In the genomic region with DNA sequence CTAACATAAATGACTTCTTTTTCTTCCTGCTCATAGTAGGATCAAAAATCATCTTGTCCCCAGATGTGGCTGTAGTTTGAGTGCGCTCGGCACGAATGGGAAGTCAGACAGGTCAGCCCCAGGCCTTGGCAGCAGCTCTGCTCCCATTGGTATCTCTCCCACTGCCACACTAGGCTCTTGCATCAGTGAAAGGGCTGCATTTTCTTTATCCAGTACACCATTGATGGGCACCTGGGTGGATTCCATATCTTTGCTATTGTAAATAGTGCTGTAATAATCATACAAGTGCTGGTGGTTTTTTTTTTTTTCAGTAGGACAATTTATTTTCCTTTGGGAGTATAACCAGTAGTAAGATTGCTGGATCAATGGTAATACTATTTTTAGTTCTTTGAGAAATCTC, we compare ENCODE assay signal across 36 cellular contexts.
A peak's percentile ranks its signal among the peaks of the same experiment; 100 is the strongest.
DNase-seq lines count a peak whose midpoint lies in the region; ATAC-seq, FAIRE-seq and TF ChIP-seq lines count a peak whose summit lies in the region.
"Had no signal": no experiment of that assay in that cellular context is flagged by ENCODE, and none has a peak within 500 bp of the region (broad histone marks: within the 10 kb centered on the region; RNA-seq: fewer than 3 reads in every experiment).

No MANE protein-coding gene starts in this region.

- H3K36me3 Mint-ChIP-seq in chondrocyte (ENCODE audit: low read depth), result no peaks in the 10 kb centered on the region
- H3K36me3 Mint-ChIP-seq: CD14-positive monocyte; CD4-positive, alpha-beta memory T cell; CD4-positive, CD25-positive, alpha-beta regulatory T cell; CD8-positive, alpha-beta memory T cell; CD8-positive, alpha-beta T cell had no signal

- no peak overlapping the region for H3K27ac Mint-ChIP-seq in chondrocyte (ENCODE audit: unreplicated experiment)
- H3K27ac Mint-ChIP-seq: B cell; CD4-positive, alpha-beta memory T cell; CD4-positive, alpha-beta T cell; CD4-positive, CD25-positive, alpha-beta regulatory T cell; CD8-positive, alpha-beta memory T cell; CD8-positive, alpha-beta T cell had no signal

- H3K79me1 ChIP-seq in mesendoderm (ENCODE audit: low read length), result no peaks in the 10 kb centered on the region

- H3K4me2 ChIP-seq in mesendoderm (ENCODE audit: low read length), result no peak overlapping the region
- H3K4me2 ChIP-seq: A549; BLaER1; BLaER1 treated with 17β-estradiol and CSF1 and Interleukin-3, amounts not matched to agents 10 nM and 100 nM had no signal

- ATAC-seq in body of pancreas, result peak; percentile 71
- peak in 3 of 4 donors; percentile 70 to 91 (median 73) for ATAC-seq in pancreas
- ATAC-seq in aorta (ENCODE audit: low FRiP score), result no peak
- no peak for ATAC-seq in mucosa of descending colon
- ATAC-seq: A549; CD8-positive, alpha-beta T cell had no signal

- no peak overlapping the region for H3K56ac ChIP-seq in mesendoderm (ENCODE audit: low read length)

- H3K9me3 ChIP-seq in body of pancreas, result no peaks in the 10 kb centered on the region
- no peaks in the 10 kb centered on the region for H3K9me3 ChIP-seq in pancreas
- peaks cover 0 to 4% (median 0%) of the 10 kb centered on the region in 8 donors for H3K9me3 ChIP-seq in spleen
- no peaks in the 10 kb centered on the region for H3K9me3 ChIP-seq in aorta (ENCODE audit: control insufficient read depth, low read length)
- H3K9me3 ChIP-seq in mucosa of descending colon, result no peaks in the 10 kb centered on the region
- H3K9me3 ChIP-seq: A549; BE2C; BLaER1; BLaER1 treated with 17β-estradiol and CSF1 and Interleukin-3, amounts not matched to agents 10 nM and 100 nM; Caco-2 had no signal

- TF ChIP-seq POLR2A in body of pancreas (IDR thresholded peaks at IDR 0.05), result no peak
- TF ChIP-seq POLR2A in spleen (IDR thresholded peaks at IDR 0.05), result no peak

- H2BK120ac ChIP-seq in mesendoderm (ENCODE audit: low read depth, low read length), result no peak overlapping the region

- H3K27me3 Mint-ChIP-seq in chondrocyte (ENCODE audit: low read depth), result peaks cover 5% of the 10 kb centered on the region
- H3K27me3 Mint-ChIP-seq: B cell; CD4-positive, alpha-beta memory T cell; CD4-positive, alpha-beta T cell; CD4-positive, CD25-positive, alpha-beta regulatory T cell; CD8-positive, alpha-beta memory T cell had no signal

- H2BK5ac ChIP-seq in mesendoderm (ENCODE audit: low read length), result no peak overlapping the region

- WGBS in body of pancreas, 2 donors, result 30 to 37% methylated on average over 3 of the region's 3 CpGs
- WGBS in pancreas, 2 donors, result 40 to 42% methylated on average over 3 of the region's 3 CpGs
- WGBS in spleen, 5 donors, result 76 to 88% (median 78%) methylated on average over 3 of the region's 3 CpGs
- 70 to 87% methylated on average over 3 of the region's 3 CpGs for WGBS in aorta, 2 donors
- WGBS in mesendoderm (ENCODE audit: extremely low coverage, insufficient coverage, low lambda C conversion rate), result no CpG with 5 or more reads among the region's 3 CpGs

- H3K23ac ChIP-seq in mesendoderm (ENCODE audit: low read length), result no peak overlapping the region

- H3K36me3 ChIP-seq in body of pancreas (replicated peaks in 1 of 2; ENCODE audit: insufficient read depth in 1 of 2, low read depth in 2 of 2) (no peaks in the 10 kb centered on the region), pancreas (no peaks in the 10 kb centered on the region), spleen (no peaks in the 10 kb centered on the region), aorta (ENCODE audit: control insufficient read depth in 1 of 2, insufficient read depth in 2 of 2, low read length in 1 of 2) (no peaks in the 10 kb centered on the region), mesendoderm (ENCODE audit: control insufficient read depth, insufficient read depth, low read length) (no peaks in the 10 kb centered on the region), mucosa of descending colon (ENCODE audit: low read depth) (no peaks in the 10 kb centered on the region)
- H3K36me3 ChIP-seq: BE2C; BLaER1; BLaER1 treated with 17β-estradiol and CSF1 and Interleukin-3, amounts not matched to agents 10 nM and 100 nM had no signal

- no peak overlapping the region for H3K9ac ChIP-seq in mesendoderm (ENCODE audit: low read length)
- H3K9ac ChIP-seq: BLaER1; BLaER1 treated with 17β-estradiol and CSF1 and Interleukin-3, amounts not matched to agents 10 nM and 100 nM had no signal

- H3K4me1 ChIP-seq in body of pancreas, result peaks cover 15% of the 10 kb centered on the region
- H3K4me1 ChIP-seq in pancreas, result peaks cover 0 to 5% (median 0%) of the 10 kb centered on the region in 3 donors
- no peaks in the 10 kb centered on the region for H3K4me1 ChIP-seq in spleen
- H3K4me1 ChIP-seq in aorta (ENCODE audit: control insufficient read depth in 1 of 2, insufficient read depth in 2 of 2, low read length in 2 of 2), result no peaks in the 10 kb centered on the region
- H3K4me1 ChIP-seq in mesendoderm (ENCODE audit: control insufficient read depth, low read depth, low read length), result no peaks in the 10 kb centered on the region
- no peaks in the 10 kb centered on the region for H3K4me1 ChIP-seq in mucosa of descending colon (ENCODE audit: low read depth)
- H3K4me1 ChIP-seq: A549; BE2C; BLaER1; BLaER1 treated with 17β-estradiol and CSF1 and Interleukin-3, amounts not matched to agents 10 nM and 100 nM; Caco-2 had no signal

- no peak overlapping the region for H3K4ac ChIP-seq in mesendoderm (ENCODE audit: low read depth, low read length)

- no peak overlapping the region for H3K4me3 Mint-ChIP-seq in chondrocyte (ENCODE audit: unreplicated experiment)
- H3K4me3 Mint-ChIP-seq: B cell; CD14-positive monocyte; CD4-positive, alpha-beta memory T cell; CD4-positive, alpha-beta T cell; CD4-positive, CD25-positive, alpha-beta regulatory T cell; CD8-positive, alpha-beta memory T cell; CD8-positive, alpha-beta T cell had no signal

- H3K9me3 Mint-ChIP-seq in chondrocyte (ENCODE audit: low read depth), result no peaks in the 10 kb centered on the region

- H2AK5ac ChIP-seq in mesendoderm (ENCODE audit: low read length), result no peak overlapping the region

- no peaks in the 10 kb centered on the region for H3K4me1 Mint-ChIP-seq in chondrocyte (ENCODE audit: low read depth)
- H3K4me1 Mint-ChIP-seq: B cell; CD14-positive monocyte; CD4-positive, alpha-beta memory T cell; CD4-positive, CD25-positive, alpha-beta regulatory T cell; CD8-positive, alpha-beta memory T cell had no signal

- H3K79me2 ChIP-seq in mesendoderm (ENCODE audit: control insufficient read depth, insufficient read depth, low read length), result no peaks in the 10 kb centered on the region

- no peak overlapping the region for H4K5ac ChIP-seq in mesendoderm (ENCODE audit: low read length)

- H2BK15ac ChIP-seq in mesendoderm (replicated peaks; ENCODE audit: low read depth), result no peak overlapping the region

- FAIRE-seq in pancreas (lab: Jason Lieb, UNC), result no peak
- FAIRE-seq: A204.1, A549, D721Med had no signal

- H3K27me3 ChIP-seq in body of pancreas, result no peaks in the 10 kb centered on the region
- no peaks in the 10 kb centered on the region for H3K27me3 ChIP-seq in pancreas
- H3K27me3 ChIP-seq in spleen (replicated peaks in 1 of 7), result no peaks in the 10 kb centered on the region
- no peaks in the 10 kb centered on the region for H3K27me3 ChIP-seq in aorta (ENCODE audit: control insufficient read depth in 1 of 2, insufficient read depth in 2 of 2, low read length in 1 of 2)
- H3K27me3 ChIP-seq in mesendoderm (ENCODE audit: insufficient read depth, low read length, poor library complexity), result no peaks in the 10 kb centered on the region
- H3K27me3 ChIP-seq: BE2C; BLaER1; BLaER1 treated with 17β-estradiol and CSF1 and Interleukin-3, amounts not matched to agents 10 nM and 100 nM had no signal

- no peak overlapping the region for H4K8ac ChIP-seq in mesendoderm (ENCODE audit: low read depth, low read length)

- intact Hi-C loops in body of pancreas (cut with DNase I), result no loop called here
- intact Hi-C loops in pancreas (cut with DNase I), result no loop called here
- intact Hi-C loops in spleen (cut with DNase I; ENCODE audit: low total_unique reads), result no loop called here
- intact Hi-C loops in aorta (cut with DNase I), result no loop called here
- intact Hi-C loops in mucosa of descending colon (cut with DNase I, micrococcal nuclease), result no loop called here
- intact Hi-C loops in posterior vena cava (cut with DNase I), result no loop called here

- DNase-seq in body of pancreas (peak; percentile 7 to 37 (median 16)), chondrocyte (ENCODE audit: low spot score) (peak; percentile 28), pancreas (peak in 2 of 6 donors; percentile 3 to 28), spleen (peak; percentile 38), aorta (no peak), mesendoderm (no peak), mucosa of descending colon (no peak), posterior vena cava (ENCODE audit: low spot score) (no peak)
- DNase-seq: 8988T; ACHN; AML-193; BE2C; C1 segment of cervical spinal cord; Caco-2; Calu3; CD4-positive, alpha-beta memory T cell; CD4-positive, alpha-beta T cell; CD4-positive, CD25-positive, alpha-beta regulatory T cell; CD8-positive, alpha-beta memory T cell; CD8-positive, alpha-beta T cell; COR-L47; DMS 273 treated with DMSO at 0.1 percent for 48 hours; DMS53; DMS79; DMS79 treated with DMSO at 0.1 percent for 48 hours; DND-41; EL had no signal

- no peak overlapping the region for H3K18ac ChIP-seq in mesendoderm (ENCODE audit: low read length)

- H3K4me3 ChIP-seq in body of pancreas (no peak overlapping the region), pancreas (no peak overlapping the region), spleen (no peak overlapping the region), aorta (ENCODE audit: low read length in 2 of 2) (no peak overlapping the region), mesendoderm (ENCODE audit: low read length) (no peak overlapping the region), mucosa of descending colon (no peak overlapping the region)
- H3K4me3 ChIP-seq: A549; BLaER1; BLaER1 treated with 17β-estradiol and CSF1 and Interleukin-3, amounts not matched to agents 10 nM and 100 nM had no signal

- TF ChIP-seq CTCF in body of pancreas (IDR thresholded peaks at IDR 0.05), result no peak
- no peak for TF ChIP-seq CTCF in chondrocyte (IDR thresholded peaks at IDR 0.05)
- TF ChIP-seq CTCF in pancreas (IDR thresholded peaks at IDR 0.05), result no peak
- no peak for TF ChIP-seq CTCF in spleen (IDR thresholded peaks at IDR 0.05 in 8 of 11, conservative IDR thresholded peaks at IDR 0.05 in 3 of 11)
- no peak for TF ChIP-seq CTCF in mucosa of descending colon (IDR thresholded peaks at IDR 0.05)

- H3K27ac ChIP-seq in body of pancreas (no peak overlapping the region), pancreas (no peak overlapping the region), spleen (no peak overlapping the region), aorta (ENCODE audit: low read depth in 1 of 2, low read length in 2 of 2) (no peak overlapping the region), mesendoderm (ENCODE audit: low read depth, low read length) (no peak overlapping the region)
- H3K27ac ChIP-seq: 22Rv1; A549; BLaER1; BLaER1 treated with 17β-estradiol and CSF1 and Interleukin-3, amounts not matched to agents 10 nM and 100 nM; C4-2B had no signal

Comparison
In these comparisons a context has a peak if more than half of its experiments do, and no peak if none do; other contexts are left out.
1. ATAC-seq: peak in body of pancreas (single experiment) and pancreas (3 of 4); none in aorta (single experiment) and mucosa of descending colon (single experiment).
2. DNase-seq: peak in body of pancreas (4 of 4), chondrocyte (single experiment) and spleen (single experiment); none in aorta (0 of 2), mesendoderm (single experiment), mucosa of descending colon (0 of 3) and posterior vena cava (single experiment).